ENCODE assay signal across 8 cellular contexts in genomic region chr4:141332359-141333181, GRCh38.
DNase-seq lines count a peak whose midpoint lies in the region; ATAC-seq and TF ChIP-seq lines count a peak whose summit lies in the region.
"Not testable (repeated sequence)": the region's sequence is repeated elsewhere in the genome, so short reads cannot be mapped to it uniquely, and the experiment has no call there.

No MANE protein-coding gene starts in this region.

- not testable (repeated sequence) for H3K9me3 ChIP-seq in HUES64 (ENCODE audit: insufficient read depth, low read depth, low read length); T-helper 17 cell (ENCODE audit: control insufficient read depth, low read length, poor library complexity, severe bottlenecking); mammary epithelial cell (replicated peaks; ENCODE audit: insufficient read depth, low read length); right lobe of liver; trophoblast cell (ENCODE audit: insufficient read depth, low read depth, low read length); suprapubic skin

- H3K9me3 Mint-ChIP-seq in CD14-positive monocyte = not testable (repeated sequence)

- TF ChIP-seq CTCF in CD14-positive monocyte (IDR thresholded peaks at IDR 0.05); mammary epithelial cell (conservative IDR thresholded peaks at IDR 0.05 in 1 of 2, IDR thresholded peaks at IDR 0.05 in 1 of 2; ENCODE audit: extremely low read depth in 1 of 2, insufficient read depth in 1 of 2, low read depth in 1 of 2, low read length in 2 of 2); right lobe of liver (IDR thresholded peaks at IDR 0.05); suprapubic skin (IDR thresholded peaks at IDR 0.05): not testable (repeated sequence)

- peak overlapping the region; percentile 65 for H4K8ac ChIP-seq in trophoblast cell (ENCODE audit: low read depth, low read length)

- H4K12ac ChIP-seq in trophoblast cell (ENCODE audit: low read depth, low read length) = not testable (repeated sequence)

- H3K4me3 ChIP-seq in HUES64 (ENCODE audit: low read length) = peak overlapping the region; percentile 26
- H3K4me3 ChIP-seq in mammary epithelial cell (replicated peaks in 1 of 3; ENCODE audit: insufficient read depth in 1 of 3, low read depth in 2 of 3, low read length in 3 of 3) = peak overlapping the region in 2 of 3 experiments; percentile 19 to 28
- peak overlapping the region; percentile 22 to 53 (median 29) for H3K4me3 ChIP-seq in right lobe of liver
- H3K4me3 ChIP-seq in trophoblast cell (ENCODE audit: low read depth, low read length) = peak overlapping the region; percentile 30
- peak overlapping the region; percentile 37 for H3K4me3 ChIP-seq in suprapubic skin

- H2AK5ac ChIP-seq in trophoblast cell (ENCODE audit: low read length) = not testable (repeated sequence)

- not testable (repeated sequence) for H3K23ac ChIP-seq in trophoblast cell (ENCODE audit: low read length)

- CTCF ChIA-PET in mammary epithelial cell (lab: Charles Lee; ENCODE audit: low non-redundant PET) = not testable (repeated sequence)

- intact Hi-C loops in CD14-positive monocyte (cut with micrococcal nuclease); mammary epithelial cell (cut with micrococcal nuclease); Right ventricle myocardium superior (cut with DNase I); right lobe of liver (cut with DNase I): not testable (repeated sequence)

- not testable (repeated sequence) for H2BK120ac ChIP-seq in trophoblast cell (ENCODE audit: insufficient read depth, low read length, poor library complexity)

- H2BK5ac ChIP-seq in trophoblast cell (ENCODE audit: low read depth, low read length, poor library complexity) = not testable (repeated sequence)

- H2BK12ac ChIP-seq in trophoblast cell (ENCODE audit: low read length) = not testable (repeated sequence)

- ATAC-seq in T-helper 17 cell; Right ventricle myocardium superior (ENCODE audit: poor library complexity): not testable (repeated sequence)
- ATAC-seq in right lobe of liver = peak in 2 of 4 donors; percentile 15 to 69

- not testable (repeated sequence) for H3K27me3 Mint-ChIP-seq in CD14-positive monocyte (ENCODE audit: low read depth in 3 of 3)
- H3K27me3 Mint-ChIP-seq in T-helper 17 cell = peaks cover 39% of the 10 kb centered on the region

- not testable (repeated sequence) for H3K4me1 ChIP-seq in HUES64 (ENCODE audit: insufficient read depth, low read length); trophoblast cell (ENCODE audit: control insufficient read depth in 1 of 2, insufficient read depth in 2 of 2, low read length in 2 of 2)
- H3K4me1 ChIP-seq in mammary epithelial cell (ENCODE audit: insufficient read depth, low read length) (peaks cover 15% of the 10 kb centered on the region), right lobe of liver (peaks cover 0 to 32% (median 0%) of the 10 kb centered on the region in 4 donors), suprapubic skin (peaks cover 20% of the 10 kb centered on the region)

- TF ChIP-seq POLR2A in right lobe of liver (IDR thresholded peaks at IDR 0.05); suprapubic skin (IDR thresholded peaks at IDR 0.05): not testable (repeated sequence)

- not testable (repeated sequence) for H3K9ac ChIP-seq in HUES64 (ENCODE audit: low read depth, low read length); mammary epithelial cell (ENCODE audit: insufficient read depth, low read length); trophoblast cell (ENCODE audit: low read length)

- not testable (repeated sequence) for H3K18ac ChIP-seq in trophoblast cell (ENCODE audit: low read length)

- H3K4me1 Mint-ChIP-seq in CD14-positive monocyte = peaks cover 73% of the 10 kb centered on the region
- H3K4me1 Mint-ChIP-seq in T-helper 17 cell = not testable (repeated sequence)

- H2AFZ ChIP-seq in mammary epithelial cell (ENCODE audit: low read depth, low read length) (peak overlapping the region; percentile 80), trophoblast cell (ENCODE audit: insufficient read depth, low read length, poor library complexity) (peak overlapping the region; percentile 63)

- not testable (repeated sequence) for H3K27me3 ChIP-seq in HUES64 (ENCODE audit: insufficient read depth, low read length); mammary epithelial cell (ENCODE audit: insufficient read depth, low read length); right lobe of liver; trophoblast cell (ENCODE audit: insufficient read depth, low read length); suprapubic skin

- H3K4me2 ChIP-seq in mammary epithelial cell (ENCODE audit: insufficient read depth, low read depth, low read length) = peak overlapping the region; percentile 67
- peak overlapping the region; percentile 38 for H3K4me2 ChIP-seq in trophoblast cell (ENCODE audit: low read length)

- not testable (repeated sequence) for BruUV-seq in mammary epithelial cell (replicated peaks; lab: Mats Ljungman, UMichigan)

- H3K27ac Mint-ChIP-seq in CD14-positive monocyte = peak overlapping the region; percentile 72 to 93 (median 87)
- H3K27ac Mint-ChIP-seq in T-helper 17 cell = not testable (repeated sequence)

- H4K91ac ChIP-seq in trophoblast cell (ENCODE audit: low read depth, low read length) = not testable (repeated sequence)

- H3K4ac ChIP-seq in trophoblast cell (ENCODE audit: low read depth, low read length) = not testable (repeated sequence)

- not testable (repeated sequence) for H3K14ac ChIP-seq in trophoblast cell (ENCODE audit: low read length)

- whole genome bisulfite sequencing in HUES64 = 72% methylated on average over 33 of the region's 33 CpGs
- 94% methylated on average over 9 of the region's 33 CpGs for WGBS in mammary epithelial cell (ENCODE audit: low coverage, missing lambda C conversion rate)
- WGBS in right lobe of liver (ENCODE audit: insufficient coverage, low coverage, low lambda C conversion rate, missing lambda C conversion rate) = 93% methylated on average over 11 of the region's 33 CpGs
- WGBS in trophoblast cell (ENCODE audit: extremely low coverage, insufficient coverage, insufficient read length) = no CpG with 5 or more reads among the region's 33 CpGs
- 83% methylated on average over 24 of the region's 33 CpGs for WGBS in suprapubic skin

- H3K4me3 Mint-ChIP-seq in CD14-positive monocyte (peak overlapping the region; percentile 82 to 95), T-helper 17 cell (peak overlapping the region; percentile 47)

- H3K79me2 ChIP-seq in mammary epithelial cell (ENCODE audit: insufficient read depth, low read length); trophoblast cell (ENCODE audit: control insufficient read depth, insufficient read depth, low read length, poor library complexity): not testable (repeated sequence)

- dilution Hi-C loops in mammary epithelial cell (cut with HindIII; ENCODE audit: low sequenced_read_pairs) = not testable (repeated sequence)

- TF ChIP-seq EP300 in suprapubic skin (IDR thresholded peaks at IDR 0.05) = not testable (repeated sequence)

- H4K20me1 ChIP-seq in mammary epithelial cell (ENCODE audit: insufficient read depth, low read length) = not testable (repeated sequence)

- in situ Hi-C loops in mammary epithelial cell (cut with MboI; ENCODE audit: low sequenced_read_pairs in 2 of 2) = not testable (repeated sequence)

- not testable (repeated sequence) for DNase-seq in CD14-positive monocyte (ENCODE audit: low spot score); T-helper 17 cell; mammary epithelial cell; trophoblast cell; suprapubic skin (ENCODE audit: low spot score in 2 of 2)
- DNase-seq in Right ventricle myocardium superior (peak; percentile 40), right lobe of liver (peak; percentile 23 to 77 (median 51))

- peaks cover 15 to 22% of the 10 kb centered on the region in 2 donors for H3K36me3 Mint-ChIP-seq in CD14-positive monocyte
- not testable (repeated sequence) for H3K36me3 Mint-ChIP-seq in T-helper 17 cell (ENCODE audit: low read depth)

- not testable (repeated sequence) for H3K79me1 ChIP-seq in trophoblast cell (ENCODE audit: low read length)

- not testable (repeated sequence) for H3K36me3 ChIP-seq in HUES64 (ENCODE audit: insufficient read depth, low read length); mammary epithelial cell (ENCODE audit: insufficient read depth, low read length); right lobe of liver; trophoblast cell (ENCODE audit: control insufficient read depth in 1 of 2, insufficient read depth in 2 of 2, low read length in 2 of 2); suprapubic skin

- H3K27ac ChIP-seq in HUES64 (ENCODE audit: low read depth, low read length); mammary epithelial cell (ENCODE audit: insufficient read depth, low read depth, low read length); trophoblast cell (ENCODE audit: low read depth, low read length); suprapubic skin: not testable (repeated sequence)
- peak overlapping the region in 1 of 3 donors; percentile 44 for H3K27ac ChIP-seq in right lobe of liver
